Comparison of ENCODE assay signal across 36 cellular contexts in the genomic region with DNA sequence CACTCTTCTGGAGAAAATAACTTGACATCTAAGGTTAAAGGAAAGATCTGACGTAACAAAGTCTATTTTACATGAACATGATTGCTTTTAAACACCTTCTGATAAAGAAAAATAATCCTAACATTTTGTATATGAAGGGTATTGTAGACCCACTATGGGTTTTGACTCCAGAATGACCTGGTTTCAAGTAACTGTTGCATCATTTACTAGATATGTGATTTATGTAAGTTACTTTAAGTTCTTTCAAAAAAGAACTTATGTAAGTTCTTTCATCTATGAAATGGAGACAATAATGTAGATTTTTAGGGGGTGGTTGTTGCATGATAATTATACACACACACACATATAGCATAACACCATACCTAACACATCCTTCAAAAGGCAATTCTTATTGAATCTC.
A peak's percentile ranks its signal among the peaks of the same experiment; 100 is the strongest.
DNase-seq lines count a peak whose midpoint lies in the region; ATAC-seq, FAIRE-seq and TF ChIP-seq lines count a peak whose summit lies in the region.
"Had no signal": no experiment of that assay in that cellular context is flagged by ENCODE, and none has a peak within 500 bp of the region (broad histone marks: within the 10 kb centered on the region; RNA-seq: fewer than 3 reads in every experiment).

No MANE protein-coding gene starts in this region.

- H3K9me3 ChIP-seq in K562 (replicated peaks; ENCODE audit: control insufficient read depth, insufficient read depth, low read depth, low read length), result no peaks in the 10 kb centered on the region
- H3K9me3 ChIP-seq in mesodermal cell (ENCODE audit: control insufficient read depth, low read length), result no peaks in the 10 kb centered on the region
- no peaks in the 10 kb centered on the region for H3K9me3 ChIP-seq in neural progenitor cell (ENCODE audit: low read depth)
- H3K9me3 ChIP-seq: A549; BE2C; BLaER1; BLaER1 treated with 17β-estradiol and CSF1 and Interleukin-3, amounts not matched to agents 10 nM and 100 nM; Caco-2 had no signal

- no TSS peak for BruUV-seq in K562 (replicated peaks; lab: Mats Ljungman, UMichigan)

- H3K4me3 ChIP-seq in K562 (no peak overlapping the region), mesodermal cell (ENCODE audit: extremely low read depth, insufficient read depth, low read length, poor library complexity, severe bottlenecking) (no peak overlapping the region), neural progenitor cell (no peak overlapping the region)
- H3K4me3 ChIP-seq: A549; BLaER1; BLaER1 treated with 17β-estradiol and CSF1 and Interleukin-3, amounts not matched to agents 10 nM and 100 nM had no signal

- TF ChIP-seq RAD21 in K562 (CRISPR knock-in tag; conservative IDR thresholded peaks at IDR 0.05 in 1 of 2, IDR thresholded peaks at IDR 0.05 in 1 of 2), result no peak

- H3K27ac Mint-ChIP-seq in neural progenitor cell, result no peak overlapping the region
- H3K27ac Mint-ChIP-seq: B cell; CD14-positive monocyte; CD4-positive, alpha-beta memory T cell; CD4-positive, alpha-beta T cell; CD4-positive, CD25-positive, alpha-beta regulatory T cell; CD8-positive, alpha-beta memory T cell; CD8-positive, alpha-beta T cell had no signal

- H3K36me3 Mint-ChIP-seq in neural progenitor cell, result peaks cover 2% of the 10 kb centered on the region
- H3K36me3 Mint-ChIP-seq: CD14-positive monocyte; CD4-positive, alpha-beta memory T cell; CD4-positive, CD25-positive, alpha-beta regulatory T cell; CD8-positive, alpha-beta memory T cell; CD8-positive, alpha-beta T cell had no signal

- no peak for DNase-seq in D721Med (ENCODE audit: insufficient read length, low spot score)
- no peak for DNase-seq in K562 (ENCODE audit: extremely low read depth in 1 of 4, low spot score in 3 of 4)
- no peak for DNase-seq in neural progenitor cell (ENCODE audit: low spot score)
- DNase-seq in posterior cingulate gyrus, result no peak
- DNase-seq in amniotic stem cell (lab: John Stamatoyannopoulos, UW), result no peak
- DNase-seq in activated naive CD4-positive, alpha-beta T cell (lab: John Stamatoyannopoulos, UW), result no peak
- DNase-seq: 8988T; ACHN; AML-193; BE2C; C1 segment of cervical spinal cord; Caco-2; Calu3; CD4-positive, alpha-beta memory T cell; CD4-positive, alpha-beta T cell; CD4-positive, CD25-positive, alpha-beta regulatory T cell; CD8-positive, alpha-beta memory T cell; CD8-positive, alpha-beta T cell; COR-L47; DMS 273 treated with DMSO at 0.1 percent for 48 hours; DMS153; DMS53; DMS79; DMS79 treated with DMSO at 0.1 percent for 48 hours; DND-41; EL had no signal

- no peaks in the 10 kb centered on the region for H3K36me3 ChIP-seq in K562 (ENCODE audit: control insufficient read depth, insufficient read depth, low read length)
- no peaks in the 10 kb centered on the region for H3K36me3 ChIP-seq in mesodermal cell (ENCODE audit: control insufficient read depth, insufficient read depth, low read length)
- no peaks in the 10 kb centered on the region for H3K36me3 ChIP-seq in neural progenitor cell
- H3K36me3 ChIP-seq: BE2C; BLaER1; BLaER1 treated with 17β-estradiol and CSF1 and Interleukin-3, amounts not matched to agents 10 nM and 100 nM had no signal

- TF ChIP-seq CTCF in D721Med (IDR thresholded peaks at IDR 0.05; ENCODE audit: insufficient read depth, missing control alignments) (no peak), K562 (IDR thresholded peaks at IDR 0.05 in 2 of 3, conservative IDR thresholded peaks at IDR 0.05 in 1 of 3; ENCODE audit: insufficient read depth in 2 of 3, low read depth in 1 of 3, low read length in 3 of 3) (no peak), neural progenitor cell (IDR thresholded peaks at IDR 0.05) (no peak)

- FAIRE-seq in D721Med (lab: Jason Lieb, UNC) (peak; percentile 48), K562 (lab: Jason Lieb, UNC) (no peak)
- FAIRE-seq: A204.1, A549 had no signal

- CTCF ChIA-PET in K562 (lab: Yijun Ruan, JAX; ENCODE audit: low intra/inter-chr PET ratio), result no interaction called here

- H4K20me1 ChIP-seq in K562 (replicated peaks; ENCODE audit: control insufficient read depth, insufficient read depth, low read length), result no peaks in the 10 kb centered on the region
- no peaks in the 10 kb centered on the region for H4K20me1 ChIP-seq in neural progenitor cell (ENCODE audit: low read depth)
- H4K20me1 ChIP-seq: BLaER1; BLaER1 treated with 17β-estradiol and CSF1 and Interleukin-3, amounts not matched to agents 10 nM and 100 nM had no signal

- no peaks in the 10 kb centered on the region for H3K4me1 ChIP-seq in K562 (replicated peaks in 1 of 2; ENCODE audit: control insufficient read depth in 2 of 2, insufficient read depth in 2 of 2, low read length in 2 of 2)
- H3K4me1 ChIP-seq in mesodermal cell (ENCODE audit: control insufficient read depth, insufficient read depth, low read length, poor library complexity, severe bottlenecking), result no peaks in the 10 kb centered on the region
- H3K4me1 ChIP-seq in neural progenitor cell, result peaks cover 34% of the 10 kb centered on the region
- H3K4me1 ChIP-seq: A549; BE2C; BLaER1; BLaER1 treated with 17β-estradiol and CSF1 and Interleukin-3, amounts not matched to agents 10 nM and 100 nM had no signal

- no peaks in the 10 kb centered on the region for H3F3A ChIP-seq in neural progenitor cell (ENCODE audit: low read depth)

- intact Hi-C loops in K562 (cut with micrococcal nuclease) (loop anchor here (5.0 kb wide), 3 partner anchors 37 to 187 kb away; no protein-coding TSS in a partner anchor), posterior cingulate gyrus (cut with DNase I) (no loop called here)

- peaks cover 32% of the 10 kb centered on the region for H3K4me1 Mint-ChIP-seq in neural progenitor cell
- H3K4me1 Mint-ChIP-seq: B cell; CD4-positive, alpha-beta memory T cell; CD4-positive, CD25-positive, alpha-beta regulatory T cell; CD8-positive, alpha-beta memory T cell had no signal

- H2AFZ ChIP-seq in K562 (ENCODE audit: low read depth, low read length) (no peak overlapping the region), neural progenitor cell (replicated peaks) (peak overlapping the region; percentile 73)

- H3K9me3 Mint-ChIP-seq in neural progenitor cell, result no peaks in the 10 kb centered on the region
- H3K9me3 Mint-ChIP-seq: CD14-positive monocyte; CD4-positive, alpha-beta memory T cell; CD4-positive, alpha-beta T cell; CD8-positive, alpha-beta memory T cell; CD8-positive, alpha-beta T cell had no signal

- in situ Hi-C loops in K562 (cut with MboI), result no loop called here

- POLR2A ChIA-PET in K562 (lab: Yijun Ruan, JAX), result no interaction called here

- no peak for TF ChIP-seq EP300 in K562 (IDR thresholded peaks at IDR 0.05; ENCODE audit: low read length)

- no peaks in the 10 kb centered on the region for H3K9me1 ChIP-seq in K562 (ENCODE audit: control insufficient read depth, insufficient read depth, low read length)

- no peak for TF ChIP-seq POLR2A in K562 (conservative IDR thresholded peaks at IDR 0.05)

- no peak overlapping the region for H3K4me3 Mint-ChIP-seq in neural progenitor cell
- H3K4me3 Mint-ChIP-seq: B cell; CD14-positive monocyte; CD4-positive, alpha-beta memory T cell; CD4-positive, alpha-beta T cell; CD8-positive, alpha-beta memory T cell; CD8-positive, alpha-beta T cell had no signal

- H3K4me2 ChIP-seq in K562 (ENCODE audit: insufficient read depth, low read length) (no peak overlapping the region), neural progenitor cell (no peak overlapping the region)
- H3K4me2 ChIP-seq: A549; BLaER1; BLaER1 treated with 17β-estradiol and CSF1 and Interleukin-3, amounts not matched to agents 10 nM and 100 nM had no signal

- 2% methylated on average over 1 of the region's 1 CpG for whole genome bisulfite sequencing in K562 (ENCODE audit: insufficient coverage, low coverage, missing lambda C conversion rate)
- WGBS in mesodermal cell (ENCODE audit: insufficient coverage in 2 of 2), 2 experiments, result no CpG with 5 or more reads among the region's 1 CpG

- no peaks in the 10 kb centered on the region for H3K27me3 ChIP-seq in K562 (ENCODE audit: control insufficient read depth in 2 of 2, insufficient read depth in 2 of 2, low read length in 2 of 2)
- no peaks in the 10 kb centered on the region for H3K27me3 ChIP-seq in neural progenitor cell
- H3K27me3 ChIP-seq: BE2C; BLaER1; BLaER1 treated with 17β-estradiol and CSF1 and Interleukin-3, amounts not matched to agents 10 nM and 100 nM had no signal

- H3K27ac ChIP-seq in K562 (ENCODE audit: extremely low read depth, low read depth, low read length) (no peak overlapping the region), mesodermal cell (ENCODE audit: low read depth, low read length, severe bottlenecking) (peak overlapping the region; percentile 37), neural progenitor cell (no peak overlapping the region)
- H3K27ac ChIP-seq: 22Rv1; A549; BLaER1; BLaER1 treated with 17β-estradiol and CSF1 and Interleukin-3, amounts not matched to agents 10 nM and 100 nM; C4-2B had no signal

- H3K9ac ChIP-seq in K562 (ENCODE audit: insufficient read depth in 1 of 2, low read depth in 2 of 2, low read length in 2 of 2) (no peak overlapping the region), neural progenitor cell (no peak overlapping the region)
- H3K9ac ChIP-seq: BLaER1; BLaER1 treated with 17β-estradiol and CSF1 and Interleukin-3, amounts not matched to agents 10 nM and 100 nM had no signal

- H3K79me2 ChIP-seq in K562 (ENCODE audit: control insufficient read depth, insufficient read depth, low read length) (no peaks in the 10 kb centered on the region), neural progenitor cell (ENCODE audit: low read depth) (no peaks in the 10 kb centered on the region)

- H3K27me3 Mint-ChIP-seq in neural progenitor cell (ENCODE audit: insufficient read depth, low read depth), result no peaks in the 10 kb centered on the region
- H3K27me3 Mint-ChIP-seq: B cell; CD4-positive, CD25-positive, alpha-beta regulatory T cell; CD8-positive, alpha-beta memory T cell had no signal

- no peak for ATAC-seq in K562
- no peak for ATAC-seq in GM19397 (IDR thresholded peaks at IDR 0.05; ENCODE audit: unreplicated experiment)
- ATAC-seq: A549; CD8-positive, alpha-beta T cell had no signal

TF ChIP-seq in K562, 482 proteins besides CTCF, POLR2A, EP300 and RAD21 (continues in another document):
- TF ChIP-seq CEBPB (tag; IDR thresholded peaks at IDR 0.05) (peak; percentile 53), TGIF2 (CRISPR knock-in tag; IDR thresholded peaks at IDR 0.05) (0 out of 2 replicates have a peak, but pooled peaks have one; percentile 42), RFX7 (CRISPR knock-in tag; IDR thresholded peaks at IDR 0.05) (no peak), MECOM (CRISPR knock-in tag; IDR thresholded peaks at IDR 0.05) (no peak), HDAC6 (IDR thresholded peaks at IDR 0.05; ENCODE audit: low read depth, low read length) (no peak)
- TF ChIP-seq, protein P1, sequence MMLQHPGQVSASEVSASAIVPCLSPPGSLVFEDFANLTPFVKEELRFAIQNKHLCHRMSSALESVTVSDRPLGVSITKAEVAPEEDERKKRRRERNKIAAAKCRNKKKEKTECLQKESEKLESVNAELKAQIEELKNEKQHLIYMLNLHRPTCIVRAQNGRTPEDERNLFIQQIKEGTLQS (IDR thresholded peaks at IDR 0.05), result peak; percentile 56
- TF ChIP-seq, protein P1 (CRISPR knock-in tag; conservative IDR thresholded peaks at IDR 0.05), result no peak
